In the genomic region with DNA sequence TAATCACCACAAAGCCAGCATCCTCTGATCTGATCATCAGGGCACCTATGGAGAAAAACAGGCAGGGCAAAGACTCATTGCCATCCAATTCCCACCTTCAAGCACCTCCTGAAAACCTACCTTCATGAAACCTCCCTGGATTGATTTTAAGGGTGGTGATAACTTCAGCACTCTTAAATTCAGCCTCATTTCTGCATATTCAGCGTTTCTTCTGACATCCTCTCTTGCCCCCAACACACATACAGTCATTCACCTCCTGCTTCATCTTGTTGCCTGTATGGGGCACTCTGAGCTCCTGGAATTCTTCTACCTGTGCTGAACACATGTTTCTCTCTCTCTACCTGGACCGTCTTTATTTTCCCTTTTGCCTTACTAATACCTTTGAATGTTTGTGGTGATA, we compare ENCODE assay signal across 36 cellular contexts. TPM values are rescaled to one million over a fixed set of nuclear protein-coding genes. Genes with fewer than 3 reads are reported as not detected.
"Had no signal": no experiment of that assay in that cellular context is flagged by ENCODE, and none has a peak within 500 bp of the region (broad histone marks: within the 10 kb centered on the region; RNA-seq: fewer than 3 reads in every experiment).

No MANE protein-coding gene starts in this region.

- H3K9me3 ChIP-seq: neutrophil, pancreas, psoas muscle, spleen, suprapubic skin, testis, tibial artery, transverse colon, upper lobe of right lung, uterus had no signal

- H3K36me3 ChIP-seq: neutrophil, pancreas, spleen, suprapubic skin, tibial artery, transverse colon, upper lobe of right lung, uterus had no signal

- FAIRE-seq: pancreas had no signal

- H3K27me3 Mint-ChIP-seq: stimulated activated naive CD8-positive, alpha-beta T cell treated with anti-CD3 and anti-CD28 coated beads, Interleukin-15, amount 100 ng/mL, for 72 hours had no signal

- H3K4me1 Mint-ChIP-seq: natural killer cell; nephron; neural crest cell; stimulated activated memory B cell treated with anti-CD40 and anti-IgM and Interleukin-4, amounts not matched to agents 10 μg/mL and 1 μg/mL and 100 μg/mL, for 72 hours; stimulated activated naive CD8-positive, alpha-beta T cell treated with anti-CD3 and anti-CD28 coated beads, Interleukin-15, amount 100 ng/mL, for 72 hours had no signal

- H3K4me3 Mint-ChIP-seq: naive thymus-derived CD4-positive, alpha-beta T cell; natural killer cell; nephron; neural crest cell; stimulated activated memory B cell treated with anti-CD40 and anti-IgM and Interleukin-4, amounts not matched to agents 10 μg/mL and 1 μg/mL and 100 μg/mL, for 72 hours; stimulated activated naive CD8-positive, alpha-beta T cell treated with anti-CD3 and anti-CD28 coated beads, Interleukin-15, amount 100 ng/mL, for 72 hours; type B pancreatic cell had no signal

- H3K4me1 ChIP-seq: pancreas, psoas muscle, spleen, suprapubic skin, testis, tibial artery, transverse colon, upper lobe of right lung, uterus had no signal

- H3K4me3 ChIP-seq: pancreas, psoas muscle, skin epidermis, smooth muscle cell, spleen, suprapubic skin, testis, tibial artery, transverse colon, upper lobe of right lung, uterus had no signal

- H3K27me3 ChIP-seq: pancreas, testis, tibial artery, upper lobe of right lung, uterus had no signal

- DNase-seq: naive thymus-derived CD4-positive, alpha-beta T cell; natural killer cell; nucleus accumbens; pancreas; posterior cingulate gyrus; psoas muscle; right cardiac atrium; spleen; stimulated activated CD4-positive, alpha-beta T cell treated with anti-CD3 and anti-CD28 coated beads, Interleukin-12 subunit alpha, Interleukin-12 subunit beta, amount 100 ng/mL, for 4 hours; stimulated activated CD4-positive, alpha-beta T cell treated with anti-CD3 and anti-CD28 coated beads, Interleukin-1b, Interleukin-23, amount 100 ng/mL, for 48 hours; stimulated activated CD4-positive, alpha-beta T cell treated with anti-CD3 and anti-CD28 coated beads, Interleukin-4, amount 100 ng/mL, for 1 hour; stimulated activated CD4-positive, alpha-beta T cell treated with anti-CD3 and anti-CD28 coated beads, Interleukin-4, amount 100 ng/mL, for 4 hours; stimulated activated CD8-positive, alpha-beta memory T cell treated with anti-CD3 and anti-CD28 coated beads, Interleukin-4, amount 100 ng/mL, for 48 hours; stimulated activated naive CD4-positive, alpha-beta T cell; stimulated activated naive CD8-positive, alpha-beta T cell treated with anti-CD3 and anti-CD28 coated beads, Interleukin-15, amount 100 ng/mL, for 72 hours; stimulated activated naive CD8-positive, alpha-beta T cell treated with anti-CD3 and anti-CD28 coated beads, Interleukin-15, Interleukin-2, amounts not matched to agents 100 U/mL and 50 U/mL, for 24 hours; substantia nigra; testis; tibial artery; transverse colon; upper lobe of right lung; uterus had no signal

- H3K4me2 ChIP-seq: smooth muscle cell had no signal

- H3K27ac Mint-ChIP-seq: naive thymus-derived CD4-positive, alpha-beta T cell; natural killer cell; nephron; progenitor cell of endocrine pancreas; stimulated activated memory B cell treated with anti-CD40 and anti-IgM and Interleukin-4, amounts not matched to agents 10 μg/mL and 1 μg/mL and 100 μg/mL, for 72 hours; type B pancreatic cell had no signal

- H3K27ac ChIP-seq: neutrophil, pancreas, psoas muscle, skin epidermis, spleen, suprapubic skin, testis, tibial artery, transverse colon, upper lobe of right lung, uterus had no signal

- H3K36me3 Mint-ChIP-seq: naive thymus-derived CD4-positive, alpha-beta T cell; natural killer cell; stimulated activated memory B cell treated with anti-CD40 and anti-IgM and Interleukin-4, amounts not matched to agents 10 μg/mL and 1 μg/mL and 100 μg/mL, for 72 hours; type B pancreatic cell had no signal

- H3K9me3 Mint-ChIP-seq: naive thymus-derived CD4-positive, alpha-beta T cell; natural killer cell; nephron; neural crest cell; stimulated activated memory B cell treated with anti-CD40 and anti-IgM and Interleukin-4, amounts not matched to agents 10 μg/mL and 1 μg/mL and 100 μg/mL, for 72 hours; stimulated activated naive CD8-positive, alpha-beta T cell treated with anti-CD3 and anti-CD28 coated beads, Interleukin-15, amount 100 ng/mL, for 72 hours; type B pancreatic cell had no signal

- ATAC-seq: naive thymus-derived CD4-positive, alpha-beta T cell; natural killer cell; pancreas; psoas muscle; right cardiac atrium; sciatic nerve; stimulated activated memory B cell treated with anti-CD40 and anti-IgM and Interleukin-4, amounts not matched to agents 10 μg/mL and 1 μg/mL and 100 μg/mL, for 72 hours; stimulated activated naive CD8-positive, alpha-beta T cell treated with anti-CD3 and anti-CD28 coated beads, Interleukin-15, amount 100 ng/mL, for 72 hours; stimulated activated naive CD8-positive, alpha-beta T cell treated with anti-CD3 and anti-CD28 coated beads, Interleukin-15, Interleukin-2, amounts not matched to agents 100 U/mL and 50 U/mL, for 24 hours; upper lobe of right lung had no signal

RNA-seq across cellular contexts. Expression of gene FGF23, which starts 6.9 kb away (rescaled TPM):
- total RNA-seq: naive thymus-derived CD4-positive, alpha-beta T cell; natural killer cell; omental fat pad; osteocyte; pancreas; psoas muscle; renal cortical epithelial cell; sciatic nerve; smooth muscle cell; spleen; suprapubic skin; testis; transverse colon; upper lobe of right lung; urinary bladder; uterus had no signal
- polyA plus RNA-seq: naive thymus-derived CD4-positive, alpha-beta T cell; pancreas; psoas muscle; smooth muscle cell; urinary bladder had no signal
